In genomic region chr4:141347738-141348524, GRCh38 we compare ENCODE assay signal across 10 cellular contexts.
DNase-seq lines count a peak whose midpoint lies in the region; ATAC-seq and TF ChIP-seq lines count a peak whose summit lies in the region.
"Had no signal": no experiment of that assay in that cellular context is flagged by ENCODE, and none has a peak within 500 bp of the region (broad histone marks: within the 10 kb centered on the region; RNA-seq: fewer than 3 reads in every experiment).

No MANE protein-coding gene starts in this region.

- DNase-seq in MV-4-11 (lab: John Stamatoyannopoulos, UW), result peak; percentile 31
- peak; percentile 87 for DNase-seq in fibroblast of pulmonary artery (ENCODE audit: low read depth)
- no peak for DNase-seq in stimulated activated CD4-positive, alpha-beta T cell treated with anti-CD3 and anti-CD28 coated beads, Interleukin-12 subunit alpha, Interleukin-12 subunit beta, amount 100 ng/mL, for 4 hours
- DNase-seq in NCI-H510A treated with DMSO at 0.1 percent for 48 hours (lab: John Stamatoyannopoulos, UW), result no peak
- no peak for DNase-seq in activated naive CD4-positive, alpha-beta T cell (lab: John Stamatoyannopoulos, UW)
- DNase-seq in stimulated activated CD4-positive, alpha-beta T cell treated with anti-CD3 and anti-CD28 coated beads, Interleukin-4, amount 100 ng/mL, for 24 hours, result no peak
- DNase-seq: NCI-H146 had no signal

- H4K20me1 ChIP-seq in BLaER1 treated with 17β-estradiol and CSF1 and Interleukin-3, amounts not matched to agents 10 nM and 100 nM, result no peaks in the 10 kb centered on the region

- H3K4me1 ChIP-seq in BLaER1 treated with 17β-estradiol and CSF1 and Interleukin-3, amounts not matched to agents 10 nM and 100 nM, result peaks cover 6 to 81% (median 41%) of the 10 kb centered on the region in 10 experiments; a peak in 18 of 20 replicates

- ATAC-seq in GM19395 (IDR thresholded peaks at IDR 0.05; ENCODE audit: unreplicated experiment), result peak; percentile 56

- no peaks in the 10 kb centered on the region for H3K36me3 ChIP-seq in BLaER1 treated with 17β-estradiol and CSF1 and Interleukin-3, amounts not matched to agents 10 nM and 100 nM

- H3K4me2 ChIP-seq in BLaER1 treated with 17β-estradiol and CSF1 and Interleukin-3, amounts not matched to agents 10 nM and 100 nM, result peak overlapping the region in 7 of 11 experiments; percentile 33 to 84 (median 77); a peak in 15 of 22 replicates

- no peaks in the 10 kb centered on the region; a peak in 1 of 22 replicates for H3K9me3 ChIP-seq in BLaER1 treated with 17β-estradiol and CSF1 and Interleukin-3, amounts not matched to agents 10 nM and 100 nM (replicated peaks in 1 of 11)

- TF ChIP-seq CTCF in fibroblast of pulmonary artery (IDR thresholded peaks at IDR 0.05; ENCODE audit: low read length, missing control alignments), result no peak

- no peaks in the 10 kb centered on the region for H3K27me3 ChIP-seq in BLaER1 treated with 17β-estradiol and CSF1 and Interleukin-3, amounts not matched to agents 10 nM and 100 nM

- H3K4me3 ChIP-seq in BLaER1 treated with 17β-estradiol and CSF1 and Interleukin-3, amounts not matched to agents 10 nM and 100 nM, result no peak overlapping the region
- H3K4me3 ChIP-seq in fibroblast of pulmonary artery (replicated peaks; ENCODE audit: low read depth, low read length), result no peak overlapping the region

- peak overlapping the region in 8 of 11 experiments; percentile 38 to 98 (median 82); a peak in 15 of 22 replicates for H3K27ac ChIP-seq in BLaER1 treated with 17β-estradiol and CSF1 and Interleukin-3, amounts not matched to agents 10 nM and 100 nM
- H3K27ac ChIP-seq: C4-2B had no signal

- peak overlapping the region in 7 of 11 experiments; percentile 1 to 73 (median 67); a peak in 11 of 22 replicates for H3K9ac ChIP-seq in BLaER1 treated with 17β-estradiol and CSF1 and Interleukin-3, amounts not matched to agents 10 nM and 100 nM

Comparison
In these comparisons a context has a peak if more than half of its experiments do, and no peak if none do; other contexts are left out.
1. DNase-seq: peak in MV-4-11 (single experiment) and fibroblast of pulmonary artery (single experiment); none in stimulated activated CD4-positive, alpha-beta T cell treated with anti-CD3 and anti-CD28 coated beads, Interleukin-12 subunit alpha, Interleukin-12 subunit beta, amount 100 ng/mL, for 4 hours (single experiment), NCI-H510A treated with DMSO at 0.1 percent for 48 hours (single experiment), activated naive CD4-positive, alpha-beta T cell (0 of 4) and stimulated activated CD4-positive, alpha-beta T cell treated with anti-CD3 and anti-CD28 coated beads, Interleukin-4, amount 100 ng/mL, for 24 hours (single experiment).